ENCODE assay signal across 37 cellular contexts in the genomic region with DNA sequence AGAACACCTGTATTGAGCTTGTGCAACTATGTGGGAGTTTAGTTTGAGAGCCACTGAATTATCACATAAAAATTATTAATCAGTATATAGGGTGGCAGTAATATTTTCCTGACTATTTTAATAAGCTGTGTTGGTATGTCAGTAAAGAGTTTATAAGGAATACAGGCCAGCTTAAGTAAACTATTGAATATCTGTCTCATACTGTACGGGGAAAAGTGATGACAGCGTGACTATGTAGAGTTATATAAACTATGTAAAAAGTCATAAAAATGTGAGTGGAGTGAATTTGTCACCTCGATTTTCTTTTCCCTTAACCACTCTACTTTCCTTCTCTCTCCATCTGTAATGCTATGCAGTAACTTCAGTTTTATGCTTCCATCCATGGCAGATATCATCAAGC.
"Had no signal": no experiment of that assay in that cellular context is flagged by ENCODE, and none has a peak within 500 bp of the region (broad histone marks: within the 10 kb centered on the region; RNA-seq: fewer than 3 reads in every experiment).

No MANE protein-coding gene starts in this region.

- ATAC-seq: activated naive CD4-positive, alpha-beta T cell treated with anti-CD3 and anti-CD28 coated beads, Interleukin-2, amount 50 U/mL, for 72 hours; activated naive CD8-positive, alpha-beta T cell treated with anti-CD3 and anti-CD28 coated beads, Interleukin-2, amount 50 U/mL, for 24 hours; activated T-cell treated with anti-CD3 and anti-CD28 coated beads, Interleukin-2, amount 50 U/mL, for 4 hours; activated T-cell treated with anti-CD3 and anti-CD28 coated beads, Interleukin-2, amount 50 U/mL, for 72 hours; activated T-helper 17 cell treated with anti-CD3 and anti-CD28 coated beads, Interleukin-2, amount 50 U/mL, for 72 hours; body of pancreas had no signal

- H3K27me3 ChIP-seq: adrenal gland, ascending aorta, body of pancreas, brain microvascular endothelial cell, breast epithelium, cardiac muscle cell had no signal

- H3K4me3 Mint-ChIP-seq: activated naive CD4-positive, alpha-beta T cell treated with anti-CD3 and anti-CD28 coated beads for 36 hours; activated naive CD4-positive, alpha-beta T cell treated with anti-CD3 and anti-CD28 coated beads, Interleukin-2, amount 10 ng/mL, durations not matched to agents 7 days and 5 days; activated naive CD4-positive, alpha-beta T cell treated with anti-CD3 and anti-CD28 coated beads, Interleukin-2, amount 50 U/mL, for 24 hours; activated naive CD8-positive, alpha-beta T cell; activated naive CD8-positive, alpha-beta T cell treated with anti-CD3 and anti-CD28 coated beads for 36 hours; activated naive CD8-positive, alpha-beta T cell treated with anti-CD3 and anti-CD28 coated beads, Interleukin-2, amount 10 ng/mL, durations not matched to agents 7 days and 5 days; activated naive CD8-positive, alpha-beta T cell treated with anti-CD3 and anti-CD28 coated beads, Interleukin-2, amount 50 U/mL, for 24 hours; activated T-cell treated with anti-CD3 and anti-CD28 coated beads, Interleukin-2, amount 50 U/mL, for 24 hours; activated T-cell treated with anti-CD3 and anti-CD28 coated beads, Interleukin-2, amount 50 U/mL, for 4 hours; activated T-cell treated with anti-CD3 and anti-CD28 coated beads, Interleukin-2, amount 50 U/mL, for 72 hours; activated T-helper 1 cell treated with anti-CD3 and anti-CD28 coated beads, Interleukin-12 subunit alpha, Interleukin-12 subunit beta, Interleukin-2, Interleukin-4 antibody, amounts not matched to agents 30 ng/mL and 10 ng/mL and 1 ng/mL, durations not matched to agents 14 hours and 24 hours and 36 hours; activated T-helper 17 cell treated with anti-CD3 and anti-CD28 coated beads, Interleukin-2, amount 50 U/mL, for 72 hours; brain; central memory CD8-positive, alpha-beta T cell had no signal

- H3K27ac ChIP-seq: adrenal gland, ascending aorta, body of pancreas, brain microvascular endothelial cell, breast epithelium, cardiac muscle cell had no signal

- H3K9me3 ChIP-seq: adrenal gland, ascending aorta, body of pancreas, breast epithelium had no signal

- H3K36me3 Mint-ChIP-seq: activated naive CD4-positive, alpha-beta T cell treated with anti-CD3 and anti-CD28 coated beads, Interleukin-2, amount 10 ng/mL, durations not matched to agents 7 days and 5 days; activated naive CD4-positive, alpha-beta T cell treated with anti-CD3 and anti-CD28 coated beads, Interleukin-2, amount 50 U/mL, for 24 hours; activated naive CD4-positive, alpha-beta T cell treated with anti-CD3 and anti-CD28 coated beads, Interleukin-2, amount 50 U/mL, for 72 hours; activated naive CD8-positive, alpha-beta T cell; activated naive CD8-positive, alpha-beta T cell treated with anti-CD3 and anti-CD28 coated beads for 36 hours; activated naive CD8-positive, alpha-beta T cell treated with anti-CD3 and anti-CD28 coated beads, Interleukin-2, amount 10 ng/mL, durations not matched to agents 7 days and 5 days; brain had no signal

- H3K27me3 Mint-ChIP-seq: activated naive CD4-positive, alpha-beta T cell treated with anti-CD3 and anti-CD28 coated beads, Interleukin-2, amount 10 ng/mL, durations not matched to agents 7 days and 5 days; activated naive CD8-positive, alpha-beta T cell treated with anti-CD3 and anti-CD28 coated beads, Interleukin-2, amount 10 ng/mL, durations not matched to agents 7 days and 5 days; activated naive CD8-positive, alpha-beta T cell treated with anti-CD3 and anti-CD28 coated beads, Interleukin-2, amount 50 U/mL, for 24 hours; activated T-cell treated with anti-CD3 and anti-CD28 coated beads, Interleukin-2, amount 50 U/mL, for 24 hours; brain; central memory CD8-positive, alpha-beta T cell had no signal

- H3K4me3 ChIP-seq: adrenal gland, ascending aorta, body of pancreas, breast epithelium, cardiac muscle cell had no signal

- H3K27ac Mint-ChIP-seq: activated naive CD4-positive, alpha-beta T cell treated with anti-CD3 and anti-CD28 coated beads for 36 hours; activated naive CD4-positive, alpha-beta T cell treated with anti-CD3 and anti-CD28 coated beads, Interleukin-2, amount 10 ng/mL, durations not matched to agents 7 days and 5 days; activated naive CD4-positive, alpha-beta T cell treated with anti-CD3 and anti-CD28 coated beads, Interleukin-2, amount 50 U/mL, for 24 hours; activated naive CD4-positive, alpha-beta T cell treated with anti-CD3 and anti-CD28 coated beads, Interleukin-2, amount 50 U/mL, for 72 hours; activated naive CD8-positive, alpha-beta T cell; activated naive CD8-positive, alpha-beta T cell treated with anti-CD3 and anti-CD28 coated beads for 36 hours; activated naive CD8-positive, alpha-beta T cell treated with anti-CD3 and anti-CD28 coated beads, Interleukin-2, amount 10 ng/mL, durations not matched to agents 7 days and 5 days; activated naive CD8-positive, alpha-beta T cell treated with anti-CD3 and anti-CD28 coated beads, Interleukin-2, amount 50 U/mL, for 24 hours; activated T-cell treated with anti-CD3 and anti-CD28 coated beads, Interleukin-2, amount 50 U/mL, for 24 hours; activated T-cell treated with anti-CD3 and anti-CD28 coated beads, Interleukin-2, amount 50 U/mL, for 72 hours; activated T-helper 1 cell treated with anti-CD3 and anti-CD28 coated beads, Interleukin-12 subunit alpha, Interleukin-12 subunit beta, Interleukin-2, Interleukin-4 antibody, amounts not matched to agents 30 ng/mL and 10 ng/mL and 1 ng/mL, durations not matched to agents 14 hours and 24 hours and 36 hours; activated T-helper 17 cell treated with anti-CD3 and anti-CD28 coated beads, Interleukin-2, amount 50 U/mL, for 72 hours; activated T-helper 2 cell treated with anti-CD3 and anti-CD28 coated beads, Interferon-gamma antibody, Interleukin-2, Interleukin-4, amounts not matched to agents 10 μg/mL and 5 μg/mL and 100 μg/mL, durations not matched to agents 14 hours and 24 hours and 36 hours; brain had no signal

- H3K4me1 Mint-ChIP-seq: activated naive CD4-positive, alpha-beta T cell treated with anti-CD3 and anti-CD28 coated beads, Interleukin-2, amount 10 ng/mL, durations not matched to agents 7 days and 5 days; activated naive CD4-positive, alpha-beta T cell treated with anti-CD3 and anti-CD28 coated beads, Interleukin-2, amount 50 U/mL, for 24 hours; activated naive CD8-positive, alpha-beta T cell treated with anti-CD3 and anti-CD28 coated beads for 36 hours; activated naive CD8-positive, alpha-beta T cell treated with anti-CD3 and anti-CD28 coated beads, Interleukin-2, amount 10 ng/mL, durations not matched to agents 7 days and 5 days; activated naive CD8-positive, alpha-beta T cell treated with anti-CD3 and anti-CD28 coated beads, Interleukin-2, amount 50 U/mL, for 24 hours; activated T-helper 17 cell treated with anti-CD3 and anti-CD28 coated beads, Interleukin-2, amount 50 U/mL, for 72 hours; brain; central memory CD8-positive, alpha-beta T cell had no signal

- DNase-seq: activated effector memory CD4-positive, alpha-beta T cell treated with anti-CD3 and anti-CD28 coated beads, Interleukin-2, amount 50 U/mL, for 16 hours; activated effector memory CD4-positive, alpha-beta T cell treated with Interleukin-2 at 50 U/mL for 16 hours; activated gamma-delta T cell; activated gamma-delta T cell treated with Interleukin-2 at 50 U/mL for 16 hours; activated naive CD4-positive, alpha-beta T cell; activated naive CD4-positive, alpha-beta T cell treated with anti-CD3 and anti-CD28 coated beads for 36 hours; activated naive CD4-positive, alpha-beta T cell treated with anti-CD3 and anti-CD28 coated beads, Interleukin-2, amount 10 ng/mL, durations not matched to agents 7 days and 5 days; activated naive CD4-positive, alpha-beta T cell treated with anti-CD3 and anti-CD28 coated beads, Interleukin-2, amount 50 U/mL, for 16 hours; activated naive CD4-positive, alpha-beta T cell treated with Interleukin-2 at 50 U/mL for 16 hours; activated naive CD8-positive, alpha-beta T cell treated with anti-CD3 and anti-CD28 coated beads for 36 hours; activated naive CD8-positive, alpha-beta T cell treated with anti-CD3 and anti-CD28 coated beads, Interleukin-2, amount 10 ng/mL, durations not matched to agents 7 days and 5 days; activated naive CD8-positive, alpha-beta T cell treated with anti-CD3 and anti-CD28 coated beads, Interleukin-2, amount 50 U/mL, for 24 hours; activated T-cell treated with anti-CD3 and anti-CD28 coated beads, Interleukin-2, amount 50 U/mL, for 24 hours; activated T-cell treated with anti-CD3 and anti-CD28 coated beads, Interleukin-2, amount 50 U/mL, for 4 hours; activated T-cell treated with anti-CD3 and anti-CD28 coated beads, Interleukin-2, amount 50 U/mL, for 48 hours; activated T-cell treated with anti-CD3 and anti-CD28 coated beads, Interleukin-2, amount 50 U/mL, for 72 hours; adrenal gland; amniotic stem cell; amygdala; anterior cingulate cortex; aorta; body of pancreas; brain microvascular endothelial cell; caudate nucleus; central memory CD4-positive, alpha-beta T cell; cerebellar nuclear complex had no signal

- H3K9me3 Mint-ChIP-seq: activated naive CD4-positive, alpha-beta T cell treated with anti-CD3 and anti-CD28 coated beads for 36 hours; activated naive CD4-positive, alpha-beta T cell treated with anti-CD3 and anti-CD28 coated beads, Interleukin-2, amount 10 ng/mL, durations not matched to agents 7 days and 5 days; activated naive CD4-positive, alpha-beta T cell treated with anti-CD3 and anti-CD28 coated beads, Interleukin-2, amount 50 U/mL, for 24 hours; activated naive CD4-positive, alpha-beta T cell treated with anti-CD3 and anti-CD28 coated beads, Interleukin-2, amount 50 U/mL, for 72 hours; activated naive CD8-positive, alpha-beta T cell treated with anti-CD3 and anti-CD28 coated beads for 36 hours; activated naive CD8-positive, alpha-beta T cell treated with anti-CD3 and anti-CD28 coated beads, Interleukin-2, amount 10 ng/mL, durations not matched to agents 7 days and 5 days; activated naive CD8-positive, alpha-beta T cell treated with anti-CD3 and anti-CD28 coated beads, Interleukin-2, amount 50 U/mL, for 24 hours; activated T-cell treated with anti-CD3 and anti-CD28 coated beads, Interleukin-2, amount 50 U/mL, for 24 hours; activated T-cell treated with anti-CD3 and anti-CD28 coated beads, Interleukin-2, amount 50 U/mL, for 4 hours; activated T-cell treated with anti-CD3 and anti-CD28 coated beads, Interleukin-2, amount 50 U/mL, for 72 hours; activated T-helper 1 cell treated with anti-CD3 and anti-CD28 coated beads, Interleukin-12 subunit alpha, Interleukin-12 subunit beta, Interleukin-2, Interleukin-4 antibody, amounts not matched to agents 30 ng/mL and 10 ng/mL and 1 ng/mL, durations not matched to agents 14 hours and 24 hours and 36 hours; activated T-helper 17 cell treated with anti-CD3 and anti-CD28 coated beads, Interleukin-2, amount 50 U/mL, for 72 hours; activated T-helper 2 cell treated with anti-CD3 and anti-CD28 coated beads, Interferon-gamma antibody, Interleukin-2, Interleukin-4, amounts not matched to agents 10 μg/mL and 5 μg/mL and 100 μg/mL, durations not matched to agents 14 hours and 24 hours and 36 hours had no signal

- H3K4me1 ChIP-seq: adrenal gland, ascending aorta, body of pancreas, breast epithelium had no signal

- H3K36me3 ChIP-seq: adrenal gland, ascending aorta, brain microvascular endothelial cell, breast epithelium, cardiac muscle cell had no signal
